ENCODE assay signal across 8 cellular contexts in the genomic region with DNA sequence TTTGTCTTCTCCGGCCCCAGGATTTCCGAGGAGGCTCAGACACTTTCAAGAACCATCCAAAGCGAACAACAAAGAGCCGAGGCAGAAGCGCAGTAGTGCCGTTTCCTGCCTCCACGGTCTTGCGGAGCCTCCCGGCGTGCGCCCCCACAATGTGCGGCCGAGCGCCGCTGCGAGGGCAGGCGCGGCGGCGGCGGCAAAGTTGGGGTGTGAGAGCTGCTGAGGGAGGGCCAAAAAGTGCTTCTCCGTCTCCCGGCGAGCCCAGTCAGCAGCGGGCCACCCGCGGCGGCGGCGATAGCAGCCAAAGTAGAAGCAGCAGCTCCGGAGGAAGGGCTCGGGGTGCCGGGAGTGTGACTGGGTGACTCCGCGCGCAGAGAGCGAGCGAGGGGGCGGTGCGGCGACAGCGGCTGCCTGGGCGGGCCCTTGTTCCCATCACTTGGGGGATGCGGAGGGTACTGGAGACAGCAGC.
DNase-seq lines count a peak whose midpoint lies in the region; ATAC-seq, FAIRE-seq and TF ChIP-seq lines count a peak whose summit lies in the region.

No MANE protein-coding gene starts in this region.

- CTCF ChIA-PET in Panc1 (lab: Charles Lee) = no interaction called here
- CTCF ChIA-PET in HepG2 (lab: Yijun Ruan, JAX; ENCODE audit: low intra/inter-chr PET ratio, low total read pairs) = no interaction called here

- BruUV-seq in Panc1 (replicated peaks; lab: Mats Ljungman, UMichigan) (no TSS peak), HepG2 (replicated peaks; lab: Mats Ljungman, UMichigan) (no TSS peak)

- H3K4me2 ChIP-seq in HepG2 (ENCODE audit: low read depth, low read length) = peak overlapping the region; percentile 82

- H3K27ac ChIP-seq in Panc1 (ENCODE audit: low read length) (peak overlapping the region; percentile 90), HepG2 (ENCODE audit: extremely low read length, insufficient read depth, low read length) (peak overlapping the region; percentile 98), subcutaneous abdominal adipose tissue (ENCODE audit: low read depth, low read length) (peak overlapping the region; percentile 91)

- H3K36me3 ChIP-seq in Panc1 (ENCODE audit: control insufficient read depth, insufficient read depth, low read length) (no peaks in the 10 kb centered on the region), HepG2 (replicated peaks in 1 of 2; ENCODE audit: control insufficient read depth in 1 of 2, insufficient read depth in 2 of 2, low read length in 2 of 2) (no peaks in the 10 kb centered on the region), subcutaneous abdominal adipose tissue (ENCODE audit: control insufficient read depth in 5 of 5, insufficient read depth in 5 of 5, low read length in 5 of 5) (no peaks in the 10 kb centered on the region)

- peak; percentile 53 for DNase-seq in Caki2 (ENCODE audit: low read depth)
- DNase-seq in H54 (ENCODE audit: insufficient read length, low spot score) = peak; percentile 30
- no peak for DNase-seq in Panc1 (ENCODE audit: low read depth, low spot score)
- peak; percentile 76 for DNase-seq in ecto neural progenitor cell (ENCODE audit: low spot score)
- peak; percentile 16 for DNase-seq in HepG2 (ENCODE audit: low spot score)
- no peak for DNase-seq in T-helper 1 cell
- DNase-seq in GM19239 (ENCODE audit: insufficient read length, low spot score) = no peak

- H3K9ac ChIP-seq in HepG2 (ENCODE audit: insufficient read depth, low read depth, low read length) = peak overlapping the region; percentile 88
- H3K9ac ChIP-seq in subcutaneous abdominal adipose tissue (ENCODE audit: low read length in 5 of 5) = peak overlapping the region; percentile 57 to 86 (median 79)

- ATAC-seq in Panc1 = peak; percentile 86
- ATAC-seq in HepG2 = peak; percentile 80

- POLR2A ChIA-PET in Panc1 (lab: Charles Lee) (no interaction called here), HepG2 (lab: Yijun Ruan, JAX) (interaction anchor here (0.9 to 1.9 kb wide), 14 partner anchors 8 to 350 kb away, joined by 3 to 13 read pairs (median 6); no protein-coding TSS in a partner anchor)

- no peak for TF ChIP-seq RAD21 in HepG2 (CRISPR knock-in tag; IDR thresholded peaks at IDR 0.05)

- no peaks in the 10 kb centered on the region; the same call in 1 of the 2 replicates for H4K20me1 ChIP-seq in HepG2 (ENCODE audit: insufficient read depth, low read length)

- no peak for TF ChIP-seq EP300 in HepG2 (IDR thresholded peaks at IDR 0.05; ENCODE audit: low read depth in 2 of 2, low read length in 2 of 2)
- TF ChIP-seq EP300 in HepG2 (CRISPR knock-in tag; IDR thresholded peaks at IDR 0.05; ENCODE audit: borderline replicate concordance) = no peak

- WGBS in HepG2 (ENCODE audit: low lambda C conversion rate) = 0% methylated on average over 14 of the region's 44 CpGs

- H3K9me3 ChIP-seq in Panc1 (ENCODE audit: control insufficient read depth, insufficient read depth, low read depth, low read length) = no peaks in the 10 kb centered on the region
- no peaks in the 10 kb centered on the region for H3K9me3 ChIP-seq in HepG2 (ENCODE audit: low read length)
- H3K9me3 ChIP-seq in subcutaneous abdominal adipose tissue (ENCODE audit: control insufficient read depth in 5 of 5, low read length in 5 of 5) = no peaks in the 10 kb centered on the region

- intact Hi-C loops in Panc1 (cut with micrococcal nuclease; ENCODE audit: unreplicated experiment) (loop anchor here (10.0 kb wide), 2 partner anchors 104 to 164 kb away; no protein-coding TSS in a partner anchor), HepG2 (cut with micrococcal nuclease; ENCODE audit: unreplicated experiment) (loop anchor here (2.0 to 5.0 kb wide), 2 partner anchors 174 to 186 kb away; no protein-coding TSS in a partner anchor)

- 0 out of 2 replicates have a peak, but pooled peaks have one; percentile 9 for TF ChIP-seq POLR2A in H54 (IDR thresholded peaks at IDR 0.05; ENCODE audit: low read depth, low read length)
- no peak for TF ChIP-seq POLR2A in HepG2 (IDR thresholded peaks at IDR 0.05; ENCODE audit: insufficient read depth in 1 of 2, low read depth in 2 of 2, low read length in 2 of 2)

- in situ Hi-C loops in Caki2 (cut with HindIII; ENCODE audit: low pct_unique_long_range_greater_than_20kb, low sequenced_read_pairs) = no loop called here
- in situ Hi-C loops in Panc1 (cut with HindIII; ENCODE audit: low pct_unique_long_range_greater_than_20kb, low sequenced_read_pairs) = no loop called here
- in situ Hi-C loops in HepG2 (cut with HindIII; ENCODE audit: extremely low pct_ligation_motif_present, low pct_unique_long_range_greater_than_20kb) = loop anchor here (5.0 kb wide), 1 partner anchor 351 kb away; no protein-coding TSS in a partner anchor

- H3K4me1 ChIP-seq in Panc1 (ENCODE audit: control insufficient read depth, insufficient read depth, low read length) (peaks cover 19% of the 10 kb centered on the region), HepG2 (ENCODE audit: insufficient read depth, low read length) (peaks cover 25% of the 10 kb centered on the region), subcutaneous abdominal adipose tissue (ENCODE audit: control insufficient read depth in 5 of 5, insufficient read depth in 5 of 5, low read length in 5 of 5) (peaks cover 0 to 30% (median 20%) of the 10 kb centered on the region in 5 donors)

- H3K4me3 ChIP-seq in Panc1 (ENCODE audit: low read depth in 2 of 2, low read length in 2 of 2) = peak overlapping the region; percentile 58 to 87
- peak overlapping the region; percentile 95 to 98 (median 95) for H3K4me3 ChIP-seq in HepG2 (replicated peaks in 1 of 3; ENCODE audit: insufficient read depth in 1 of 3, low read depth in 2 of 3, low read length in 3 of 3)
- peak overlapping the region; percentile 71 to 93 (median 86) for H3K4me3 ChIP-seq in subcutaneous abdominal adipose tissue (ENCODE audit: low read depth in 1 of 5, low read length in 5 of 5)

- no peak for FAIRE-seq in H54 (lab: Jason Lieb, UNC)
- FAIRE-seq in HepG2 (lab: Jason Lieb, UNC) = no peak
- FAIRE-seq in GM19239 (lab: Jason Lieb, UNC) = no peak

- no peak overlapping the region for H2AFZ ChIP-seq in HepG2 (ENCODE audit: low read length)

- TF ChIP-seq CTCF in Panc1 (IDR thresholded peaks at IDR 0.05) = peak; percentile 19; the same call in 1 of the 2 replicates
- TF ChIP-seq CTCF in HepG2 (CRISPR knock-in tag; IDR thresholded peaks at IDR 0.05) = peak; percentile 52

- H3K27me3 ChIP-seq in Panc1 (ENCODE audit: control insufficient read depth, insufficient read depth, low read length) = no peaks in the 10 kb centered on the region
- H3K27me3 ChIP-seq in HepG2 (ENCODE audit: control insufficient read depth in 1 of 2, insufficient read depth in 2 of 2, low read length in 2 of 2) = no peaks in the 10 kb centered on the region; a peak in 1 of 5 replicates
- H3K27me3 ChIP-seq in subcutaneous abdominal adipose tissue (ENCODE audit: control insufficient read depth in 5 of 5, insufficient read depth in 4 of 5, low read length in 5 of 5) = peaks cover 0 to 3% (median 0%) of the 10 kb centered on the region in 5 donors

- H3K79me2 ChIP-seq in HepG2 (ENCODE audit: insufficient read depth, low read length) = peaks cover 65% of the 10 kb centered on the region

TF ChIP-seq in HepG2, 621 proteins besides CTCF, POLR2A, EP300 and RAD21 (continues in another document):
- TF ChIP-seq BRD4 (CRISPR knock-in tag; IDR thresholded peaks at IDR 0.05) (peak; percentile 36; the same call in 1 of the 2 replicates), ZNF773 (CRISPR knock-in tag; IDR thresholded peaks at IDR 0.05; ENCODE audit: borderline replicate concordance) (peak; percentile 8; the same call in 1 of the 2 replicates), U2AF1 (optimal IDR thresholded peaks at IDR 0.05; ENCODE audit: low read depth, low read length) (peak; percentile 29), THAP11 (CRISPR knock-in tag; IDR thresholded peaks at IDR 0.05) (no peak), IRF2 (CRISPR knock-in tag; IDR thresholded peaks at IDR 0.05) (0 out of 2 replicates have a peak, but pooled peaks have one; percentile 26), HOXA5 (CRISPR knock-in tag; IDR thresholded peaks at IDR 0.05) (0 out of 2 replicates have a peak, but pooled peaks have one; percentile 60), KAT7 (CRISPR knock-in tag; IDR thresholded peaks at IDR 0.05; ENCODE audit: borderline replicate concordance) (peak; percentile 37; the same call in 1 of the 2 replicates), ZNF772 (CRISPR knock-in tag; IDR thresholded peaks at IDR 0.05) (peak; percentile 73; the same call in 1 of the 2 replicates), RBM39 (IDR thresholded peaks at IDR 0.05; ENCODE audit: low read depth, low read length, poor library complexity, severe bottlenecking) (no peak), MYC (CRISPR knock-in tag; IDR thresholded peaks at IDR 0.05; ENCODE audit: borderline replicate concordance) (0 out of 2 replicates have a peak, but pooled peaks have one; percentile 55), ZNF121 (CRISPR knock-in tag; IDR thresholded peaks at IDR 0.05) (0 out of 2 replicates have a peak, but pooled peaks have one; percentile 15), MAF1 (CRISPR knock-in tag; IDR thresholded peaks at IDR 0.05; ENCODE audit: borderline replicate concordance) (no peak), SMARCC2 (IDR thresholded peaks at IDR 0.05) (no peak)
- TF ChIP-seq, protein P1, sequence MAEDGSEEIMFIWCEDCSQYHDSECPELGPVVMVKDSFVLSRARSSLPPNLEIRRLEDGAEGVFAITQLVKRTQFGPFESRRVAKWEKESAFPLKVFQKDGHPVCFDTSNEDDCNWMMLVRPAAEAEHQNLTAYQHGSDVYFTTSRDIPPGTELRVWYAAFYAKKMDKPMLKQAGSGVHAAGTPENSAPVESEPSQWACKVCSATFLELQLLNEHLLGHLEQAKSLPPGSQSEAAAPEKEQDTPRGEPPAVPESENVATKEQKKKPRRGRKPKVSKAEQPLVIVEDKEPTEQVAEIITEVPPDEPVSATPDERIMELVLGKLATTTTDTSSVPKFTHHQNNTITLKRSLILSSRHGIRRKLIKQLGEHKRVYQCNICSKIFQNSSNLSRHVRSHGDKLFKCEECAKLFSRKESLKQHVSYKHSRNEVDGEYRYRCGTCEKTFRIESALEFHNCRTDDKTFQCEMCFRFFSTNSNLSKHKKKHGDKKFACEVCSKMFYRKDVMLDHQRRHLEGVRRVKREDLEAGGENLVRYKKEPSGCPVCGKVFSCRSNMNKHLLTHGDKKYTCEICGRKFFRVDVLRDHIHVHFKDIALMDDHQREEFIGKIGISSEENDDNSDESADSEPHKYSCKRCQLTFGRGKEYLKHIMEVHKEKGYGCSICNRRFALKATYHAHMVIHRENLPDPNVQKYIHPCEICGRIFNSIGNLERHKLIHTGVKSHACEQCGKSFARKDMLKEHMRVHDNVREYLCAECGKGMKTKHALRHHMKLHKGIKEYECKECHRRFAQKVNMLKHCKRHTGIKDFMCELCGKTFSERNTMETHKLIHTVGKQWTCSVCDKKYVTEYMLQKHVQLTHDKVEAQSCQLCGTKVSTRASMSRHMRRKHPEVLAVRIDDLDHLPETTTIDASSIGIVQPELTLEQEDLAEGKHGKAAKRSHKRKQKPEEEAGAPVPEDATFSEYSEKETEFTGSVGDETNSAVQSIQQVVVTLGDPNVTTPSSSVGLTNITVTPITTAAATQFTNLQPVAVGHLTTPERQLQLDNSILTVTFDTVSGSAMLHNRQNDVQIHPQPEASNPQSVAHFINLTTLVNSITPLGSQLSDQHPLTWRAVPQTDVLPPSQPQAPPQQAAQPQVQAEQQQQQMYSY (CRISPR knock-in tag; IDR thresholded peaks at IDR 0.05) = peak; percentile 13; the same call in 1 of the 2 replicates

Comparison
In these comparisons a context has a peak if more than half of its experiments do, and no peak if none do; other contexts are left out.
1. DNase-seq: peak in Caki2 (single experiment), H54 (single experiment), ecto neural progenitor cell (single experiment) and HepG2 (single experiment); none in Panc1 (single experiment), T-helper 1 cell (0 of 5) and GM19239 (single experiment).
2. Peak in every context shown above with its lines, with median percentiles within 50 percentile points of each other: H3K27ac ChIP-seq and H3K4me3 ChIP-seq.